ENCODE assay signal across 26 cellular contexts in genomic region chr19:33158365-33158764, GRCh38. TPM values are rescaled to one million over a fixed set of nuclear protein-coding genes. Genes with fewer than 3 reads are reported as not detected.
"Had no signal": no experiment of that assay in that cellular context is flagged by ENCODE, and none has a peak within 500 bp of the region (broad histone marks: within the 10 kb centered on the region; RNA-seq: fewer than 3 reads in every experiment).

No MANE protein-coding gene starts in this region.

- H3K4me1 ChIP-seq: ascending aorta, left ventricle myocardium inferior, right atrium auricular region, transverse colon, vagina had no signal

- H3K27me3 ChIP-seq: ascending aorta, hepatocyte, right atrium auricular region, transverse colon, vagina had no signal

- H3K9me3 Mint-ChIP-seq: activated CD4-positive, alpha-beta memory T cell treated with anti-CD3 and anti-CD28 coated beads for 36 hours; memory B cell had no signal

- H3K4me1 Mint-ChIP-seq: nephron had no signal

- H3K36me3 Mint-ChIP-seq: activated CD4-positive, alpha-beta memory T cell treated with anti-CD3 and anti-CD28 coated beads for 36 hours had no signal

- H3K4me3 Mint-ChIP-seq: activated CD4-positive, alpha-beta memory T cell treated with anti-CD3 and anti-CD28 coated beads for 36 hours; memory B cell; nephron had no signal

- H3K27me3 Mint-ChIP-seq: activated CD4-positive, alpha-beta memory T cell treated with anti-CD3 and anti-CD28 coated beads for 36 hours had no signal

- H3K4me3 ChIP-seq: ascending aorta, hepatocyte, left ventricle myocardium inferior, mucosa of descending colon, right atrium auricular region, skin epidermis, transverse colon, vagina had no signal

- H3K36me3 ChIP-seq: ascending aorta, left ventricle myocardium inferior, right atrium auricular region, transverse colon, vagina had no signal

- H3K9me3 ChIP-seq: ascending aorta, left ventricle myocardium inferior, mucosa of descending colon, right atrium auricular region, SK-N-SH, transverse colon, vagina had no signal

- H3K27ac ChIP-seq: ascending aorta, hepatocyte, left ventricle myocardium inferior, right atrium auricular region, skin epidermis, transverse colon, vagina had no signal

- H3K27ac Mint-ChIP-seq: activated CD4-positive, alpha-beta memory T cell treated with anti-CD3 and anti-CD28 coated beads for 36 hours; memory B cell; nephron; progenitor cell of endocrine pancreas had no signal

- DNase-seq: activated CD4-positive, alpha-beta memory T cell treated with anti-CD3 and anti-CD28 coated beads for 36 hours; activated CD8-positive, alpha-beta memory T cell treated with anti-CD3 and anti-CD28 coated beads, Interleukin-2, amount 50 U/mL, for 4 hours; activated naive CD4-positive, alpha-beta T cell treated with Interleukin-2 at 50 U/mL for 16 hours; left ventricle myocardium inferior; mucosa of descending colon; SK-N-SH; stimulated activated CD4-positive, alpha-beta T cell treated with anti-CD3 and anti-CD28 coated beads, Interleukin-15, amount 100 ng/mL, for 24 hours; stimulated activated CD4-positive, alpha-beta T cell treated with anti-CD3 and anti-CD28 coated beads, Interleukin-4, amount 100 ng/mL, for 24 hours; stimulated activated naive CD4-positive, alpha-beta T cell treated with Interleukin-2 at 50 U/mL for 16 hours; transverse colon had no signal

- ATAC-seq: activated CD4-positive, CD25-positive, alpha-beta regulatory T cell treated with anti-CD3 and anti-CD28 coated beads, Interleukin-2, amount 50 U/mL, for 24 hours; esophagus mucosa; mucosa of descending colon had no signal

RNA-seq across cellular contexts. Expression of gene WDR88, which starts 26.5 kb away (rescaled TPM):
- total RNA-seq: activated CD4-positive, alpha-beta memory T cell treated with anti-CD3 and anti-CD28 coated beads for 36 hours; ascending aorta; bronchial epithelial cell; chondrocyte; dermis microvascular lymphatic vessel endothelial cell; esophagus mucosa; hepatocyte; left ventricle myocardium inferior; mucosa of descending colon; omental fat pad; progenitor cell of endocrine pancreas; right atrium auricular region; T-helper 1 cell treated with Interleukin-12 subunit alpha and Interleukin-12 subunit beta and Interleukin-4 antibody, amounts not matched to agents 30 ng/mL and 1 ng/mL, for 36 hours; transverse colon; vagina had no signal
- polyA plus RNA-seq: keratinocyte, SK-N-SH had no signal
